1 cellular context compared by ENCODE assay signal in genomic region chr6:3764516-3765333, GRCh38.
A peak's percentile ranks its signal among the peaks of the same experiment; 100 is the strongest.
TF ChIP-seq lines count a peak whose summit lies in the region.

No MANE protein-coding gene starts in this region.

TF ChIP-seq in H1, 55 proteins besides CTCF, POLR2A, EP300 and RAD21:
- no peak for TF ChIP-seq SP1 (IDR thresholded peaks at IDR 0.05; ENCODE audit: low read depth, low read length)
- no peak for TF ChIP-seq SIX5 (IDR thresholded peaks at IDR 0.05; ENCODE audit: low read depth, low read length)
- no peak for TF ChIP-seq HDAC6 (IDR thresholded peaks at IDR 0.05; ENCODE audit: low read depth, low read length)
- TF ChIP-seq ATF2 (IDR thresholded peaks at IDR 0.05; ENCODE audit: low read length): no peak
- no peak for TF ChIP-seq POLR2AphosphoS5 (IDR thresholded peaks at IDR 0.05; ENCODE audit: low read depth, low read length)
- TF ChIP-seq MAX (IDR thresholded peaks at IDR 0.05): peak; percentile 40
- TF ChIP-seq KDM4A (IDR thresholded peaks at IDR 0.05; ENCODE audit: low read depth, low read length, severe bottlenecking): no peak
- peak; percentile 91 for TF ChIP-seq E2F6 (IDR thresholded peaks at IDR 0.05)
- no peak for TF ChIP-seq SP2 (IDR thresholded peaks at IDR 0.05; ENCODE audit: low read length)
- no peak for TF ChIP-seq GABPA (IDR thresholded peaks at IDR 0.05; ENCODE audit: borderline replicate concordance, insufficient read depth, low read length)
- no peak for TF ChIP-seq JUN (IDR thresholded peaks at IDR 0.05; ENCODE audit: low read depth, low read length)
